16 cellular contexts compared by ENCODE assay signal in genomic region chr7:74615933-74616780, GRCh38. TPM values are rescaled to one million over a fixed set of nuclear protein-coding genes. Genes with fewer than 3 reads are reported as not detected.
A peak's percentile ranks its signal among the peaks of the same experiment; 100 is the strongest.
DNase-seq lines count a peak whose midpoint lies in the region; ATAC-seq and TF ChIP-seq lines count a peak whose summit lies in the region.
"Had no signal": no experiment of that assay in that cellular context is flagged by ENCODE, and none has a peak within 500 bp of the region (broad histone marks: within the 10 kb centered on the region; RNA-seq: fewer than 3 reads in every experiment).

No MANE protein-coding gene starts in this region.

- peak overlapping the region; percentile 32; the same call in 1 of the 2 replicates for H2AFZ ChIP-seq in KMS-11 (ENCODE audit: low read depth)

- ATAC-seq in naive B cell (ENCODE audit: low read depth in 2 of 2) (no peak), heart right ventricle (no peak)

- no peaks in the 10 kb centered on the region for H3K27me3 Mint-ChIP-seq in T-helper 1 cell treated with Interleukin-12 subunit alpha and Interleukin-12 subunit beta and Interleukin-4 antibody, amounts not matched to agents 30 μg/mL and 1 μg/mL, for 36 hours (ENCODE audit: low read depth)
- no peaks in the 10 kb centered on the region for H3K27me3 Mint-ChIP-seq in naive B cell
- H3K27me3 Mint-ChIP-seq: activated B cell treated with CpG ODN at 0.5 μM for 24 hours had no signal

- H3K4me1 Mint-ChIP-seq in T-helper 1 cell treated with Interleukin-12 subunit alpha and Interleukin-12 subunit beta and Interleukin-4 antibody, amounts not matched to agents 30 μg/mL and 1 μg/mL, for 36 hours (ENCODE audit: low read depth), result peaks cover 21% of the 10 kb centered on the region
- peaks cover 12 to 36% (median 34%) of the 10 kb centered on the region in 3 donors for H3K4me1 Mint-ChIP-seq in naive B cell

- H3K79me2 ChIP-seq in KMS-11 (ENCODE audit: insufficient read depth, low read depth), result no peaks in the 10 kb centered on the region

- H3K27me3 ChIP-seq in KMS-11 (ENCODE audit: insufficient read depth, low read depth) (no peaks in the 10 kb centered on the region), WERI-Rb-1 (ENCODE audit: insufficient read depth, low read depth, severe bottlenecking) (no peaks in the 10 kb centered on the region), heart right ventricle (no peaks in the 10 kb centered on the region)

- no peaks in the 10 kb centered on the region for H3K36me3 ChIP-seq in KMS-11 (ENCODE audit: insufficient read depth)
- H3K36me3 ChIP-seq in WERI-Rb-1, result no peaks in the 10 kb centered on the region
- H3K36me3 ChIP-seq in heart right ventricle, result no peaks in the 10 kb centered on the region

- no peaks in the 10 kb centered on the region for H4K20me1 ChIP-seq in KMS-11 (ENCODE audit: insufficient read depth)

- H3K4me3 ChIP-seq in KMS-11 (IDR thresholded peaks at IDR 0.05; ENCODE audit: insufficient read depth, low read depth, low read length) (no peak overlapping the region), WERI-Rb-1 (ENCODE audit: low read depth, low read length) (no peak overlapping the region), heart right ventricle (no peak overlapping the region)

- 92 to 95% methylated on average over 13 of the region's 13 CpGs for WGBS in heart right ventricle, 2 donors

- H3K9me3 ChIP-seq in WERI-Rb-1 (ENCODE audit: severe bottlenecking), result no peaks in the 10 kb centered on the region
- H3K9me3 ChIP-seq in heart right ventricle, result no peaks in the 10 kb centered on the region

- intact Hi-C loops in heart right ventricle (cut with DNase I), result loop anchor here in 1 of 10 donors (10.0 kb wide), 1 partner anchor 51 kb away; no protein-coding TSS in a partner anchor

- no peaks in the 10 kb centered on the region for H3K9me3 Mint-ChIP-seq in T-helper 1 cell treated with Interleukin-12 subunit alpha and Interleukin-12 subunit beta and Interleukin-4 antibody, amounts not matched to agents 30 μg/mL and 1 μg/mL, for 36 hours
- no peaks in the 10 kb centered on the region for H3K9me3 Mint-ChIP-seq in naive B cell
- H3K9me3 Mint-ChIP-seq: activated B cell treated with CpG ODN at 0.5 μM for 24 hours had no signal

- no peak overlapping the region for H3K9ac ChIP-seq in KMS-11

- H3K27ac Mint-ChIP-seq in T-helper 1 cell treated with Interleukin-12 subunit alpha and Interleukin-12 subunit beta and Interleukin-4 antibody, amounts not matched to agents 30 μg/mL and 1 μg/mL, for 36 hours, result peak overlapping the region; percentile 68
- peak overlapping the region in 5 of 6 donors; percentile 18 to 70 (median 54) for H3K27ac Mint-ChIP-seq in naive B cell

- H3K4me3 Mint-ChIP-seq in T-helper 1 cell treated with Interleukin-12 subunit alpha and Interleukin-12 subunit beta and Interleukin-4 antibody, amounts not matched to agents 30 μg/mL and 1 μg/mL, for 36 hours, result peak overlapping the region; percentile 64
- peak overlapping the region in 6 of 8 donors; percentile 29 to 82 (median 52) for H3K4me3 Mint-ChIP-seq in naive B cell

- no peak overlapping the region for H3K27ac ChIP-seq in KMS-11
- peak overlapping the region; percentile 32 for H3K27ac ChIP-seq in WERI-Rb-1
- H3K27ac ChIP-seq in heart right ventricle, result no peak overlapping the region
- H3K27ac ChIP-seq: 22Rv1 had no signal

- H3K36me3 Mint-ChIP-seq in T-helper 1 cell treated with Interleukin-12 subunit alpha and Interleukin-12 subunit beta and Interleukin-4 antibody, amounts not matched to agents 30 μg/mL and 1 μg/mL, for 36 hours (ENCODE audit: low read depth), result no peaks in the 10 kb centered on the region
- H3K36me3 Mint-ChIP-seq in naive B cell, result no peaks in the 10 kb centered on the region

- peaks cover 19% of the 10 kb centered on the region for H3K4me1 ChIP-seq in KMS-11 (ENCODE audit: low read depth, poor library complexity, severe bottlenecking)
- H3K4me1 ChIP-seq in heart right ventricle, result peaks cover 0 to 15% (median 0%) of the 10 kb centered on the region in 9 donors

- H3K4me2 ChIP-seq in KMS-11, result peak overlapping the region; percentile 4; the same call in 1 of the 2 replicates

- TF ChIP-seq CTCF in KMS-11 (conservative IDR thresholded peaks at IDR 0.05; ENCODE audit: low read depth, low read length) (no peak), WERI-Rb-1 (IDR thresholded peaks at IDR 0.05; ENCODE audit: low read depth, low read length) (peak; percentile 35; the same call in 1 of the 2 replicates), heart right ventricle (IDR thresholded peaks at IDR 0.05) (no peak)

- DNase-seq in T-helper 1 cell (no peak), WERI-Rb-1 (peak; percentile 76), naive B cell (no peak), heart right ventricle (no peak), SK-N-DZ (ENCODE audit: low spot score) (no peak), germinal center (ENCODE audit: low spot score) (no peak)
- DNase-seq: activated T-cell treated with anti-CD3 and anti-CD28 coated beads, Interleukin-2, amount 50 U/mL, for 1 hour; C1 segment of cervical spinal cord; IMR-90; NCI-H1092; NCI-H2107; SW 1271 had no signal

RNA-seq across cellular contexts. Expression of gene GTF2I, which starts 41.4 kb away (rescaled TPM):
- polyA plus RNA-seq in naive B cell (ENCODE audit: low read depth in 6 of 6) (100 to 1,000 TPM in 1 of 6 donors, 10 to 100 TPM in 5; 40.8 to 110 (median 85.1) TPM), heart right ventricle (10 to 100 TPM; 18.9 to 31.4 TPM)
- total RNA-seq in heart right ventricle, result 100 to 1,000 TPM; 100 to 152 (median 119) TPM
- polyA plus RNA-seq in SK-N-DZ (2014; cell fraction: cytosol; rRNA removed), result 158 and 197 TPM in 2 replicates
- 283 and 386 TPM in 2 replicates for polyA plus RNA-seq in SK-N-DZ (2014; cell fraction: nucleus; rRNA removed)
